In the genomic region with DNA sequence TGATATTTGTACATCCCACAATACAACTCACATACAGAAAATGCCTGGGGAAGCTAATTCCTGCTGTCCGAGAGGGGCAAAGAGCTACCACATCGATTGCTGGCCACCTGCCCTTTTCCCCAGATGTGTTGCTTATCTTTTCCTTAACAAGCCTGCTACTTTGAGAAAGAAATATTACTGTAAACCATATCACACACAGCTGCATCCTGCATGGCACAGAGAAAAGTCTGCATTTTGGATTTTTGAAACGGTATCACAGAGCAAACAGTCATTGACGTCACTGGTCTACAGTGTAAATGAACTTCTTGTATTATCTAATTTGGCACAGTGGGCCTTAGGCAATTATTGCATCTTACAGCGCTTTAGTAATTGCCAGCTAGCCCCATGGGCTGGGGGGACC, we compare ENCODE assay signal across 19 cellular contexts.
DNase-seq lines count a peak whose midpoint lies in the region; ATAC-seq and TF ChIP-seq lines count a peak whose summit lies in the region.
"Had no signal": no experiment of that assay in that cellular context is flagged by ENCODE, and none has a peak within 500 bp of the region (broad histone marks: within the 10 kb centered on the region; RNA-seq: fewer than 3 reads in every experiment).

No MANE protein-coding gene starts in this region.

- H3K9me2 ChIP-seq in GM23248 (ENCODE audit: insufficient read depth) = no peaks in the 10 kb centered on the region

- peaks cover 34% of the 10 kb centered on the region for H3K4me1 Mint-ChIP-seq in activated naive CD4-positive, alpha-beta T cell treated with anti-CD3 and anti-CD28 coated beads for 36 hours (ENCODE audit: low read depth)
- H3K4me1 Mint-ChIP-seq in activated CD8-positive, alpha-beta T cell treated with anti-CD3 and anti-CD28 coated beads for 36 hours (ENCODE audit: low read depth) = peaks cover 37% of the 10 kb centered on the region

- CTCF ChIA-PET in activated naive CD4-positive, alpha-beta T cell treated with anti-CD3 and anti-CD28 coated beads for 36 hours (lab: Charles Lee) = no interaction called here
- CTCF ChIA-PET in activated CD8-positive, alpha-beta T cell treated with anti-CD3 and anti-CD28 coated beads for 36 hours (lab: Charles Lee) = interaction anchor here (1.3 kb wide), 1 partner anchor 112 kb away, joined by 3 read pairs; no protein-coding TSS in a partner anchor

- H3K4me3 ChIP-seq in GM23248 (no peak overlapping the region), adipocyte (ENCODE audit: low read length) (no peak overlapping the region), right lobe of liver (no peak overlapping the region), esophagus squamous epithelium (no peak overlapping the region)
- H3K4me3 ChIP-seq: K562, MG63 had no signal

- no peaks in the 10 kb centered on the region for H4K20me1 ChIP-seq in GM23248 (ENCODE audit: insufficient read depth)

- TF ChIP-seq POLR2A in right lobe of liver (IDR thresholded peaks at IDR 0.05) (peak; percentile 39), esophagus squamous epithelium (IDR thresholded peaks at IDR 0.05) (no peak)

- H3K36me3 ChIP-seq in GM23248 (ENCODE audit: low read depth) = peaks cover 65% of the 10 kb centered on the region
- H3K36me3 ChIP-seq in adipocyte (ENCODE audit: control insufficient read depth, insufficient read depth, low read length, severe bottlenecking) = peaks cover 52% of the 10 kb centered on the region
- no peaks in the 10 kb centered on the region for H3K36me3 ChIP-seq in right lobe of liver
- H3K36me3 ChIP-seq in esophagus squamous epithelium = peaks cover 0 to 91% (median 4%) of the 10 kb centered on the region in 3 donors

- intact Hi-C loops in activated naive CD4-positive, alpha-beta T cell treated with anti-CD3 and anti-CD28 coated beads for 36 hours (cut with micrococcal nuclease) = no loop called here
- intact Hi-C loops in right lobe of liver (cut with DNase I) (no loop called here), esophagus squamous epithelium (cut with DNase I) (no loop called here)
- intact Hi-C loops in activated CD8-positive, alpha-beta T cell treated with anti-CD3 and anti-CD28 coated beads for 36 hours (cut with micrococcal nuclease) = no loop called here

- H3F3A ChIP-seq in GM23248 (ENCODE audit: insufficient read depth) = peaks cover 88% of the 10 kb centered on the region

- H3K4me3 Mint-ChIP-seq in activated naive CD4-positive, alpha-beta T cell treated with anti-CD3 and anti-CD28 coated beads for 36 hours = no peak overlapping the region
- H3K4me3 Mint-ChIP-seq in activated CD8-positive, alpha-beta T cell treated with anti-CD3 and anti-CD28 coated beads for 36 hours = no peak overlapping the region

- no peak for DNase-seq in activated naive CD4-positive, alpha-beta T cell treated with anti-CD3 and anti-CD28 coated beads for 36 hours
- DNase-seq in activated naive CD4-positive, alpha-beta T cell treated with anti-CD3 and anti-CD28 coated beads, Interleukin-2, amount 50 U/mL, for 72 hours (ENCODE audit: low spot score in 2 of 2) = no peak
- DNase-seq in GM23248 (no peak), adipocyte (ENCODE audit: low read depth) (no peak), right lobe of liver (peak in 1 of 3 donors; percentile 52), GDM1 (lab: John Stamatoyannopoulos, UW) (no peak), esophagus squamous epithelium (lab: John Stamatoyannopoulos, UW) (no peak)
- DNase-seq in activated CD8-positive, alpha-beta T cell treated with anti-CD3 and anti-CD28 coated beads for 36 hours = no peak
- DNase-seq: DMS53, GF-D8, MG63, NCI-H1417 treated with DMSO at 0.1 percent for 48 hours, NCI-H2029, NCI-H2227 treated with DMSO at 0.1 percent for 48 hours, NCI-H510A treated with DMSO at 0.1 percent for 48 hours, NCI-H774, Right ventricle myocardium superior had no signal

- H3K27me3 ChIP-seq in GM23248 (replicated peaks; ENCODE audit: insufficient read depth) (no peaks in the 10 kb centered on the region), adipocyte (replicated peaks; ENCODE audit: control insufficient read depth, insufficient read depth, low read length) (no peaks in the 10 kb centered on the region), right lobe of liver (no peaks in the 10 kb centered on the region), esophagus squamous epithelium (no peaks in the 10 kb centered on the region)
- H3K27me3 ChIP-seq: MG63 had no signal

- WGBS in GM23248 (ENCODE audit: low coverage in 1 of 2, low lambda C conversion rate in 2 of 2, missing lambda C conversion rate in 2 of 2), 2 experiments = 94 to 99% methylated on average over 5 of the region's 5 CpGs
- WGBS in right lobe of liver (ENCODE audit: insufficient coverage, low coverage, low lambda C conversion rate, missing lambda C conversion rate) = 33% methylated on average over 5 of the region's 5 CpGs
- 82 to 83% methylated on average over 5 of the region's 5 CpGs for WGBS in esophagus squamous epithelium, 2 donors

- H3K4me1 ChIP-seq in GM23248 (ENCODE audit: insufficient read depth) (peaks cover 33% of the 10 kb centered on the region), adipocyte (ENCODE audit: control insufficient read depth, insufficient read depth, low read length) (peaks cover 78% of the 10 kb centered on the region), right lobe of liver (peaks cover 0 to 32% (median 5%) of the 10 kb centered on the region in 4 donors), esophagus squamous epithelium (peaks cover 3 to 32% (median 4%) of the 10 kb centered on the region in 3 donors)

- H3K27ac ChIP-seq in GM23248 = 0 out of 2 replicates have a peak overlapping the region, but pooled peaks have one; percentile 2
- peak overlapping the region in 1 of 3 donors; percentile 59 for H3K27ac ChIP-seq in right lobe of liver
- no peak overlapping the region for H3K27ac ChIP-seq in esophagus squamous epithelium
- H3K27ac ChIP-seq: C4-2B had no signal

- peaks cover 86% of the 10 kb centered on the region for H3K79me2 ChIP-seq in GM23248 (ENCODE audit: insufficient read depth)

- H3K9me3 Mint-ChIP-seq in activated naive CD4-positive, alpha-beta T cell treated with anti-CD3 and anti-CD28 coated beads for 36 hours = no peaks in the 10 kb centered on the region
- no peaks in the 10 kb centered on the region for H3K9me3 Mint-ChIP-seq in activated naive CD4-positive, alpha-beta T cell treated with anti-CD3 and anti-CD28 coated beads, Interleukin-2, amount 50 U/mL, for 72 hours
- H3K9me3 Mint-ChIP-seq in activated CD8-positive, alpha-beta T cell treated with anti-CD3 and anti-CD28 coated beads for 36 hours = no peaks in the 10 kb centered on the region

- H2AFZ ChIP-seq in GM23248 = no peak overlapping the region

- POLR2A ChIA-PET in activated CD8-positive, alpha-beta T cell treated with anti-CD3 and anti-CD28 coated beads for 36 hours (lab: Charles Lee) = interaction anchor here (1.1 kb wide), 1 partner anchor 11 kb away, joined by 5 read pairs; no protein-coding TSS in a partner anchor

- in situ Hi-C loops in GM23248 (cut with MboI) = no loop called here

- no peak for ATAC-seq in activated naive CD4-positive, alpha-beta T cell treated with anti-CD3 and anti-CD28 coated beads, Interleukin-2, amount 50 U/mL, for 72 hours
- ATAC-seq in right lobe of liver = peak; percentile 20 to 39 (median 37)
- no peak for ATAC-seq in activated CD8-positive, alpha-beta T cell treated with anti-CD3 and anti-CD28 coated beads for 36 hours
- ATAC-seq: K562 had no signal

- TF ChIP-seq CTCF in right lobe of liver (IDR thresholded peaks at IDR 0.05) (no peak), esophagus squamous epithelium (IDR thresholded peaks at IDR 0.05) (no peak)
- no peak for TF ChIP-seq CTCF in activated CD8-positive, alpha-beta T cell treated with anti-CD3 and anti-CD28 coated beads for 36 hours (IDR thresholded peaks at IDR 0.05)

- H3K9me3 ChIP-seq in GM23248 (ENCODE audit: low read depth) (no peaks in the 10 kb centered on the region), adipocyte (ENCODE audit: control insufficient read depth, low read length) (no peaks in the 10 kb centered on the region), right lobe of liver (no peaks in the 10 kb centered on the region), esophagus squamous epithelium (no peaks in the 10 kb centered on the region)
- H3K9me3 ChIP-seq: MG63 had no signal

- peak overlapping the region; percentile 50 for H3K27ac Mint-ChIP-seq in activated naive CD4-positive, alpha-beta T cell treated with anti-CD3 and anti-CD28 coated beads for 36 hours
- no peak overlapping the region for H3K27ac Mint-ChIP-seq in activated naive CD4-positive, alpha-beta T cell treated with anti-CD3 and anti-CD28 coated beads, Interleukin-2, amount 50 U/mL, for 72 hours
- no peak overlapping the region for H3K27ac Mint-ChIP-seq in activated CD8-positive, alpha-beta T cell treated with anti-CD3 and anti-CD28 coated beads for 36 hours

- H3K27me3 Mint-ChIP-seq in activated naive CD4-positive, alpha-beta T cell treated with anti-CD3 and anti-CD28 coated beads for 36 hours (ENCODE audit: low read depth) = no peaks in the 10 kb centered on the region
- H3K27me3 Mint-ChIP-seq in activated CD8-positive, alpha-beta T cell treated with anti-CD3 and anti-CD28 coated beads for 36 hours = no peaks in the 10 kb centered on the region

- peaks cover 67% of the 10 kb centered on the region for H3K36me3 Mint-ChIP-seq in activated naive CD4-positive, alpha-beta T cell treated with anti-CD3 and anti-CD28 coated beads for 36 hours (ENCODE audit: low read depth)
- H3K36me3 Mint-ChIP-seq in activated naive CD4-positive, alpha-beta T cell treated with anti-CD3 and anti-CD28 coated beads, Interleukin-2, amount 50 U/mL, for 72 hours = peaks cover 37 to 59% of the 10 kb centered on the region in 2 donors
- peaks cover 60% of the 10 kb centered on the region for H3K36me3 Mint-ChIP-seq in activated CD8-positive, alpha-beta T cell treated with anti-CD3 and anti-CD28 coated beads for 36 hours (ENCODE audit: low read depth)

- no peak overlapping the region for H3K4me2 ChIP-seq in GM23248 (ENCODE audit: unreplicated experiment)

- H3K9ac ChIP-seq in GM23248 (no peak overlapping the region), adipocyte (ENCODE audit: low read length) (peak overlapping the region; percentile 98)

Comparison
In these comparisons a context has a peak if more than half of its experiments do, and no peak if none do; other contexts are left out.
1. ATAC-seq: peak in right lobe of liver (4 of 4); none in activated naive CD4-positive, alpha-beta T cell treated with anti-CD3 and anti-CD28 coated beads, Interleukin-2, amount 50 U/mL, for 72 hours (0 of 2) and activated CD8-positive, alpha-beta T cell treated with anti-CD3 and anti-CD28 coated beads for 36 hours (single experiment).